In genomic region chr1:234605983-234606730, GRCh38 we compare ENCODE assay signal across 8 cellular contexts. TPM values are rescaled to one million over a fixed set of nuclear protein-coding genes. Genes with fewer than 3 reads are reported as not detected.
DNase-seq lines count a peak whose midpoint lies in the region; ATAC-seq, FAIRE-seq and TF ChIP-seq lines count a peak whose summit lies in the region.

No MANE protein-coding gene starts in this region.

- DNase-seq in HT1080 (ENCODE audit: low read depth) = peak; percentile 70
- no peak for DNase-seq in RWPE1 (ENCODE audit: low spot score)
- DNase-seq in K562 (ENCODE audit: extremely low read depth in 1 of 4, low spot score in 3 of 4) = peak in 1 of 4 experiments; percentile 46
- DNase-seq in kidney glomerular epithelial cell (lab: John Stamatoyannopoulos, UW) = peak; percentile 64
- peak; percentile 25 for DNase-seq in stimulated activated CD8-positive, alpha-beta memory T cell treated with anti-CD3 and anti-CD28 coated beads, Interleukin-12 subunit alpha, Interleukin-12 subunit beta, amount 100 ng/mL, for 4 hours (ENCODE audit: low read depth)
- no peak for DNase-seq in GM10266 (ENCODE audit: extremely low spot score)
- DNase-seq in NCI-H2196 (lab: John Stamatoyannopoulos, UW; ENCODE audit: unreplicated experiment) = no peak

- 0 out of 2 replicates have a peak, but pooled peaks have one; percentile 13 for TF ChIP-seq CTCF in RWPE1 (conservative IDR thresholded peaks at IDR 0.05; ENCODE audit: low read depth)
- no peak for TF ChIP-seq CTCF in K562 (IDR thresholded peaks at IDR 0.05 in 2 of 3, conservative IDR thresholded peaks at IDR 0.05 in 1 of 3; ENCODE audit: insufficient read depth in 2 of 3, low read depth in 1 of 3, low read length in 3 of 3)
- TF ChIP-seq CTCF in GM10266 (IDR thresholded peaks at IDR 0.05; ENCODE audit: control insufficient read depth, insufficient read depth, low read depth, missing control alignments) = no peak

- TF ChIP-seq POLR2A in K562 (conservative IDR thresholded peaks at IDR 0.05) = peak; percentile 34; the same call in 1 of the 2 replicates

- no peak for TF ChIP-seq EP300 in K562 (IDR thresholded peaks at IDR 0.05; ENCODE audit: low read length)

- POLR2A ChIA-PET in RWPE1 (lab: Yijun Ruan, JAX; ENCODE audit: low non-redundant PET) (no interaction called here), K562 (lab: Yijun Ruan, JAX) (interaction anchor here (0.6 to 3.2 kb wide), 12 partner anchors 8 to 468 kb away, joined by 3 to 12 read pairs (median 4); no protein-coding TSS in a partner anchor)

- H3K9me3 ChIP-seq in BLaER1 treated with 17β-estradiol and CSF1 and Interleukin-3, amounts not matched to agents 10 nM and 100 nM (replicated peaks in 1 of 11) = peaks cover 0 to 9% (median 0%) of the 10 kb centered on the region in 11 experiments; a peak in 9 of 22 replicates
- no peaks in the 10 kb centered on the region for H3K9me3 ChIP-seq in K562 (replicated peaks; ENCODE audit: control insufficient read depth, insufficient read depth, low read depth, low read length)

- H3K4me1 ChIP-seq in BLaER1 treated with 17β-estradiol and CSF1 and Interleukin-3, amounts not matched to agents 10 nM and 100 nM = peaks cover 15 to 28% (median 17%) of the 10 kb centered on the region in 10 experiments
- H3K4me1 ChIP-seq in K562 (replicated peaks in 1 of 2; ENCODE audit: control insufficient read depth in 2 of 2, insufficient read depth in 2 of 2, low read length in 2 of 2) = peaks cover 33 to 43% of the 10 kb centered on the region in 2 experiments

- BruUV-seq in K562 (replicated peaks; lab: Mats Ljungman, UMichigan) = no TSS peak

- H3K27ac ChIP-seq in BLaER1 treated with 17β-estradiol and CSF1 and Interleukin-3, amounts not matched to agents 10 nM and 100 nM = peak overlapping the region; percentile 96 to 100 (median 99); a peak in 21 of 22 replicates
- H3K27ac ChIP-seq in RWPE1 (no peak overlapping the region), K562 (ENCODE audit: extremely low read depth, low read depth, low read length) (peak overlapping the region; percentile 90)

- WGBS in K562 (ENCODE audit: insufficient coverage, low coverage, missing lambda C conversion rate) = 6% methylated on average over 9 of the region's 9 CpGs

- peaks cover 72% of the 10 kb centered on the region for H3K79me2 ChIP-seq in K562 (ENCODE audit: control insufficient read depth, insufficient read depth, low read length)

- peak overlapping the region; percentile 87 to 99 (median 94) for H3K4me3 ChIP-seq in BLaER1 treated with 17β-estradiol and CSF1 and Interleukin-3, amounts not matched to agents 10 nM and 100 nM
- H3K4me3 ChIP-seq in K562 = peak overlapping the region; percentile 69

- peak overlapping the region; percentile 98 to 100 (median 100) for H3K9ac ChIP-seq in BLaER1 treated with 17β-estradiol and CSF1 and Interleukin-3, amounts not matched to agents 10 nM and 100 nM
- H3K9ac ChIP-seq in K562 (ENCODE audit: insufficient read depth in 1 of 2, low read depth in 2 of 2, low read length in 2 of 2) = peak overlapping the region; percentile 89 to 93

- ATAC-seq in K562 = 0 out of 3 replicates have a peak, but pooled peaks have one; percentile 0

- peaks cover 0 to 77% (median 29%) of the 10 kb centered on the region in 11 experiments; a peak in 16 of 22 replicates for H4K20me1 ChIP-seq in BLaER1 treated with 17β-estradiol and CSF1 and Interleukin-3, amounts not matched to agents 10 nM and 100 nM
- H4K20me1 ChIP-seq in K562 (replicated peaks; ENCODE audit: control insufficient read depth, insufficient read depth, low read length) = peaks cover 29% of the 10 kb centered on the region; the same call in 1 of the 2 replicates

- no peaks in the 10 kb centered on the region for H3K27me3 ChIP-seq in BLaER1 treated with 17β-estradiol and CSF1 and Interleukin-3, amounts not matched to agents 10 nM and 100 nM
- H3K27me3 ChIP-seq in K562 (ENCODE audit: control insufficient read depth in 2 of 2, insufficient read depth in 2 of 2, low read length in 2 of 2) = no peaks in the 10 kb centered on the region

- H3K9me1 ChIP-seq in K562 (ENCODE audit: control insufficient read depth, insufficient read depth, low read length) = no peaks in the 10 kb centered on the region

- H3K4me2 ChIP-seq in BLaER1 treated with 17β-estradiol and CSF1 and Interleukin-3, amounts not matched to agents 10 nM and 100 nM = peak overlapping the region; percentile 76 to 96 (median 89)
- peak overlapping the region; percentile 94 for H3K4me2 ChIP-seq in K562 (ENCODE audit: insufficient read depth, low read length)

- CTCF ChIA-PET in RWPE1 (lab: Yijun Ruan, JAX) (no interaction called here), K562 (lab: Yijun Ruan, JAX; ENCODE audit: low intra/inter-chr PET ratio) (interaction anchor here (0.7 kb wide), 1 partner anchor 108 kb away, joined by 3 read pairs; no protein-coding TSS in a partner anchor)

- FAIRE-seq in K562 (lab: Jason Lieb, UNC) = peak; percentile 26

- no peak overlapping the region for H2AFZ ChIP-seq in K562 (ENCODE audit: low read depth, low read length)

- intact Hi-C loops in K562 (cut with micrococcal nuclease) = loop anchor here (10.0 kb wide), 2 partner anchors 491 to 899 kb away; partner anchors contain the start of gene B3GALNT2

- peaks cover 60 to 79% (median 67%) of the 10 kb centered on the region in 11 experiments for H3K36me3 ChIP-seq in BLaER1 treated with 17β-estradiol and CSF1 and Interleukin-3, amounts not matched to agents 10 nM and 100 nM
- peaks cover 56% of the 10 kb centered on the region for H3K36me3 ChIP-seq in K562 (ENCODE audit: control insufficient read depth, insufficient read depth, low read length)

- in situ Hi-C loops in K562 (cut with MboI) = no loop called here

- no peak for TF ChIP-seq RAD21 in K562 (CRISPR knock-in tag; conservative IDR thresholded peaks at IDR 0.05 in 1 of 2, IDR thresholded peaks at IDR 0.05 in 1 of 2)

TF ChIP-seq in K562, 482 proteins besides CTCF, POLR2A, EP300 and RAD21 (continues in another document):
- TF ChIP-seq DEAF1 (CRISPR knock-in tag; IDR thresholded peaks at IDR 0.05) = 0 out of 2 replicates have a peak, but pooled peaks have one; percentile 33
- TF ChIP-seq RHOXF2B (CRISPR knock-in tag; conservative IDR thresholded peaks at IDR 0.05) = no peak
- no peak for TF ChIP-seq RFX1 (IDR thresholded peaks at IDR 0.05)
- no peak for TF ChIP-seq ZNF436 (CRISPR knock-in tag; IDR thresholded peaks at IDR 0.05)

RNA-seq across cellular contexts. Expression of gene IRF2BP2, which starts 3.8 kb away (rescaled TPM):
- 47.8 and 69.6 TPM in 2 replicates for total RNA-seq in HT1080 (2014; rRNA removed; shearing (Covaris generic))
- 68.2 and 68.8 TPM in 2 replicates for polyA plus RNA-seq in HT1080 (2015; cell fraction: cytosol; rRNA removed)
- polyA plus RNA-seq in HT1080 (2015; cell fraction: nucleus; rRNA removed) = 90.5 and 110 TPM in 2 replicates
- 23.6 and 29.2 TPM in 2 replicates for total RNA-seq in K562 (2011; cell fraction: chromatin; rRNA removed; ENCODE audit: low replicate concordance)
- total RNA-seq in K562 (2011; cell fraction: nucleolus; rRNA removed) = 17.0 and 26.0 TPM in 2 replicates
- 17.2 and 26.8 TPM in 2 replicates for total RNA-seq in K562 (2011; cell fraction: nucleoplasm; rRNA removed)
- 24.4 and 38.8 TPM in 2 replicates for total RNA-seq in K562 (2014; rRNA removed)
- total RNA-seq in K562 (2014; rRNA removed; fragmentation: Illumina TruSeq; extraction: Trizol) = 18.4 and 22.1 TPM in 2 replicates
- 35.3 and 39.1 TPM in 2 replicates for total RNA-seq in K562 (2015; rRNA removed; fragmentation: Illumina TruSeq; extraction: Trizol)
- total RNA-seq in K562 (2021) = 68.4 and 68.6 TPM in 2 replicates
- polyA plus RNA-seq in K562 (2011; rRNA removed) = 7.7 and 18.0 TPM in 2 replicates
- polyA plus RNA-seq in K562 (2011; cell fraction: cytosol; rRNA removed) = 12.4 and 22.0 TPM in 2 replicates
- polyA plus RNA-seq in K562 (2011; cell fraction: nucleus; rRNA removed) = 73.6 and 97.0 TPM in 2 replicates
- 38.3 and 116 TPM in 2 replicates for polyA plus RNA-seq in K562 (2012)
- polyA plus RNA-seq in K562 (2014; fragmentation: Illumina TruSeq; extraction: Trizol) = 47.0 and 60.0 TPM in 2 replicates
- polyA plus RNA-seq in K562 (2014; fragmentation: Nextera tagmentation; extraction: Ambion mirVana) = 10 to 100 TPM; 11.4 to 18.2 TPM
- 19.0 and 30.4 TPM in 2 replicates for polyA plus RNA-seq in K562 (2014; rRNA removed)
- 10.8 and 16.9 TPM in 2 replicates for polyA minus RNA-seq in K562 (2011; rRNA and poly(A)+ RNA removed)
- polyA minus RNA-seq in K562 (2011; cell fraction: cytosol; rRNA and poly(A)+ RNA removed) = 43.5 and 61.6 TPM in 2 replicates
- 22.5 and 41.3 TPM in 2 replicates for polyA minus RNA-seq in K562 (2011; cell fraction: nucleus; rRNA and poly(A)+ RNA removed)

Comparison
In these comparisons a context has a peak if more than half of its experiments do, and no peak if none do; other contexts are left out.
1. DNase-seq: peak in HT1080 (single experiment), kidney glomerular epithelial cell (single experiment) and stimulated activated CD8-positive, alpha-beta memory T cell treated with anti-CD3 and anti-CD28 coated beads, Interleukin-12 subunit alpha, Interleukin-12 subunit beta, amount 100 ng/mL, for 4 hours (single experiment); none in RWPE1 (single experiment), GM10266 (single experiment) and NCI-H2196 (single experiment).